ENCODE assay signal across 21 cellular contexts in the genomic region with DNA sequence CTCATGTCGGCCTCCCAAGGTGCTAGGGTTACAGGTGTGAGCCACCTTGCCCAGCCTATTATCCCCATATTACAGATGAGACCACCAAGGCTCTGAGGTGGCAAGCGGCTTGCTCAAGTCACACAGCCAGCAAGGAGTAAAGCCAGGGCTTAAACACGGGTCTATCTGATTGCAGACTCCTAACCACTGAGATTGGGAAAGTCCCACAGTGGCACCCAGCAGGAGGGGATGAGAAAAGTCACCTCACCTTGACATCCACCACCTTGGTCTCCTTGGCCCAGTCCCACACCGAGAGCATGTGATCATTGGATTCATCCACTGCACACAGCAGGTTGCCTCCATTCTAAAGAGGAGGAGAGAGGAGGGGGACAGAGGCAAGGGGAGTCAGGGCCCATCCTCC. TPM values are rescaled to one million over a fixed set of nuclear protein-coding genes. Genes with fewer than 3 reads are reported as not detected.
DNase-seq lines count a peak whose midpoint lies in the region; ATAC-seq, FAIRE-seq and TF ChIP-seq lines count a peak whose summit lies in the region.
"Had no signal": no experiment of that assay in that cellular context is flagged by ENCODE, and none has a peak within 500 bp of the region (broad histone marks: within the 10 kb centered on the region; RNA-seq: fewer than 3 reads in every experiment).

No MANE protein-coding gene starts in this region.

- H3K9me3 Mint-ChIP-seq in activated naive CD4-positive, alpha-beta T cell treated with anti-CD3 and anti-CD28 coated beads, Interleukin-2, amount 50 U/mL, for 72 hours = no peaks in the 10 kb centered on the region
- no peaks in the 10 kb centered on the region for H3K9me3 Mint-ChIP-seq in activated naive CD4-positive, alpha-beta T cell treated with anti-CD3 and anti-CD28 coated beads, Interleukin-2, amount 10 ng/mL, durations not matched to agents 7 days and 5 days
- no peaks in the 10 kb centered on the region for H3K9me3 Mint-ChIP-seq in astrocyte (ENCODE audit: unreplicated experiment)
- no peaks in the 10 kb centered on the region for H3K9me3 Mint-ChIP-seq in stimulated activated effector memory CD8-positive, alpha-beta T cell treated with anti-CD3 and anti-CD28 coated beads, Interleukin-12 subunit alpha, Interleukin-12 subunit beta, amount 100 ng/mL, for 72 hours
- H3K9me3 Mint-ChIP-seq: activated T-cell treated with anti-CD3 and anti-CD28 coated beads, Interleukin-2, amount 50 U/mL, for 4 hours had no signal

- H3K9me2 ChIP-seq in Karpas-422 (replicated peaks; ENCODE audit: insufficient read depth, low read length) = no peaks in the 10 kb centered on the region

- H2AFZ ChIP-seq in astrocyte (ENCODE audit: low read depth, low read length) = no peak overlapping the region
- H2AFZ ChIP-seq in Karpas-422 (ENCODE audit: low read length) = no peak overlapping the region

- peaks cover 15% of the 10 kb centered on the region for H3K4me1 ChIP-seq in HUES64 (ENCODE audit: insufficient read depth, low read length)
- H3K4me1 ChIP-seq in astrocyte (ENCODE audit: insufficient read depth, low read length) = peaks cover 10% of the 10 kb centered on the region
- H3K4me1 ChIP-seq in Karpas-422 (ENCODE audit: low read length) = peaks cover 6% of the 10 kb centered on the region; the same call in 1 of the 2 replicates

- H3K4me1 Mint-ChIP-seq in activated naive CD4-positive, alpha-beta T cell treated with anti-CD3 and anti-CD28 coated beads, Interleukin-2, amount 10 ng/mL, durations not matched to agents 7 days and 5 days = peaks cover 9% of the 10 kb centered on the region
- peaks cover 5% of the 10 kb centered on the region for H3K4me1 Mint-ChIP-seq in astrocyte (ENCODE audit: low read depth, unreplicated experiment)
- peaks cover 18% of the 10 kb centered on the region for H3K4me1 Mint-ChIP-seq in stimulated activated effector memory CD8-positive, alpha-beta T cell treated with anti-CD3 and anti-CD28 coated beads, Interleukin-12 subunit alpha, Interleukin-12 subunit beta, amount 100 ng/mL, for 72 hours

- CTCF ChIA-PET in activated naive CD4-positive, alpha-beta T cell treated with anti-CD3 and anti-CD28 coated beads, Interleukin-2, amount 10 ng/mL, durations not matched to agents 7 days and 5 days (lab: Charles Lee) = interaction anchor here (0.8 kb wide), 1 partner anchor 14 kb away, joined by 3 read pairs; no protein-coding TSS in a partner anchor

- peak in 1 of 2 donors; percentile 56 for ATAC-seq in activated naive CD4-positive, alpha-beta T cell treated with anti-CD3 and anti-CD28 coated beads, Interleukin-2, amount 50 U/mL, for 72 hours
- no peak for ATAC-seq in stimulated activated effector memory CD8-positive, alpha-beta T cell treated with anti-CD3 and anti-CD28 coated beads, Interleukin-12 subunit alpha, Interleukin-12 subunit beta, amount 100 ng/mL, for 72 hours
- ATAC-seq in HG03571 (IDR thresholded peaks at IDR 0.05; ENCODE audit: unreplicated experiment) = no peak
- ATAC-seq: left lobe of liver, right cardiac atrium had no signal

- 78% methylated on average over 3 of the region's 4 CpGs for WGBS in HUES64

- no peak for TF ChIP-seq CTCF in astrocyte (IDR thresholded peaks at IDR 0.05; ENCODE audit: insufficient read depth, low read depth, low read length)

- H3K79me2 ChIP-seq in astrocyte (ENCODE audit: insufficient read depth, low read length) (no peaks in the 10 kb centered on the region), Karpas-422 (ENCODE audit: low read length) (no peaks in the 10 kb centered on the region)

- FAIRE-seq in astrocyte (lab: Jason Lieb, UNC) = no peak
- FAIRE-seq: GM19239 had no signal

- H3K4me2 ChIP-seq in astrocyte (ENCODE audit: low read length) (no peak overlapping the region), Karpas-422 (ENCODE audit: low read depth, low read length, poor library complexity, severe bottlenecking) (no peak overlapping the region)

- peak overlapping the region; percentile 49 for H3K27ac ChIP-seq in HUES64 (ENCODE audit: low read depth, low read length)
- H3K27ac ChIP-seq in astrocyte (ENCODE audit: low read depth, low read length) = peak overlapping the region; percentile 90
- H3K27ac ChIP-seq in Karpas-422 (ENCODE audit: low read length) = no peak overlapping the region
- H3K27ac ChIP-seq: transverse colon had no signal

- no peak overlapping the region for H3K4me3 ChIP-seq in HUES64 (ENCODE audit: low read length)
- H3K4me3 ChIP-seq in astrocyte (ENCODE audit: insufficient read depth, low read depth, low read length) = no peak overlapping the region
- no peak overlapping the region for H3K4me3 ChIP-seq in Karpas-422 (ENCODE audit: low read length)
- H3K4me3 ChIP-seq: transverse colon had no signal

- H4K20me1 ChIP-seq in astrocyte (ENCODE audit: insufficient read depth, low read length) (no peaks in the 10 kb centered on the region), Karpas-422 (ENCODE audit: insufficient read depth, low read depth, low read length) (no peaks in the 10 kb centered on the region)

- peak overlapping the region; percentile 84 to 87 for H3K27ac Mint-ChIP-seq in activated naive CD4-positive, alpha-beta T cell treated with anti-CD3 and anti-CD28 coated beads, Interleukin-2, amount 50 U/mL, for 72 hours
- no peak overlapping the region for H3K27ac Mint-ChIP-seq in activated naive CD4-positive, alpha-beta T cell treated with anti-CD3 and anti-CD28 coated beads, Interleukin-2, amount 10 ng/mL, durations not matched to agents 7 days and 5 days
- H3K27ac Mint-ChIP-seq in astrocyte (ENCODE audit: unreplicated experiment) = no peak overlapping the region
- peak overlapping the region; percentile 34 for H3K27ac Mint-ChIP-seq in stimulated activated effector memory CD8-positive, alpha-beta T cell treated with anti-CD3 and anti-CD28 coated beads, Interleukin-12 subunit alpha, Interleukin-12 subunit beta, amount 100 ng/mL, for 72 hours

- H3K27me3 ChIP-seq in HUES64 (ENCODE audit: insufficient read depth, low read length) (no peaks in the 10 kb centered on the region), astrocyte (ENCODE audit: insufficient read depth, low read length) (no peaks in the 10 kb centered on the region), Karpas-422 (ENCODE audit: low read length) (no peaks in the 10 kb centered on the region)
- H3K27me3 ChIP-seq: transverse colon had no signal

- H3K9ac ChIP-seq in HUES64 (ENCODE audit: low read depth, low read length) = no peak overlapping the region
- no peak overlapping the region for H3K9ac ChIP-seq in astrocyte (ENCODE audit: low read length)
- no peak overlapping the region for H3K9ac ChIP-seq in Karpas-422 (ENCODE audit: low read length)

- H3K4me3 Mint-ChIP-seq in activated naive CD4-positive, alpha-beta T cell treated with anti-CD3 and anti-CD28 coated beads, Interleukin-2, amount 10 ng/mL, durations not matched to agents 7 days and 5 days = no peak overlapping the region
- no peak overlapping the region for H3K4me3 Mint-ChIP-seq in astrocyte (ENCODE audit: unreplicated experiment)
- H3K4me3 Mint-ChIP-seq in stimulated activated effector memory CD8-positive, alpha-beta T cell treated with anti-CD3 and anti-CD28 coated beads, Interleukin-12 subunit alpha, Interleukin-12 subunit beta, amount 100 ng/mL, for 72 hours = no peak overlapping the region
- H3K4me3 Mint-ChIP-seq: activated T-cell treated with anti-CD3 and anti-CD28 coated beads, Interleukin-2, amount 50 U/mL, for 4 hours had no signal

- H3K27me3 Mint-ChIP-seq in activated naive CD4-positive, alpha-beta T cell treated with anti-CD3 and anti-CD28 coated beads, Interleukin-2, amount 10 ng/mL, durations not matched to agents 7 days and 5 days = no peaks in the 10 kb centered on the region
- no peaks in the 10 kb centered on the region for H3K27me3 Mint-ChIP-seq in astrocyte (ENCODE audit: low read depth, unreplicated experiment)

- H3K36me3 ChIP-seq in HUES64 (ENCODE audit: insufficient read depth, low read length) (peaks cover 12% of the 10 kb centered on the region; the same call in 1 of the 2 replicates), astrocyte (ENCODE audit: insufficient read depth, low read length) (no peaks in the 10 kb centered on the region), Karpas-422 (ENCODE audit: insufficient read depth, low read length) (peaks cover 5% of the 10 kb centered on the region; the same call in 1 of the 2 replicates)

- peaks cover 11 to 22% of the 10 kb centered on the region in 2 donors for H3K36me3 Mint-ChIP-seq in activated naive CD4-positive, alpha-beta T cell treated with anti-CD3 and anti-CD28 coated beads, Interleukin-2, amount 50 U/mL, for 72 hours
- H3K36me3 Mint-ChIP-seq in activated naive CD4-positive, alpha-beta T cell treated with anti-CD3 and anti-CD28 coated beads, Interleukin-2, amount 10 ng/mL, durations not matched to agents 7 days and 5 days = peaks cover 27% of the 10 kb centered on the region
- peaks cover 5% of the 10 kb centered on the region for H3K36me3 Mint-ChIP-seq in astrocyte (ENCODE audit: low read depth, unreplicated experiment)
- H3K36me3 Mint-ChIP-seq in stimulated activated effector memory CD8-positive, alpha-beta T cell treated with anti-CD3 and anti-CD28 coated beads, Interleukin-12 subunit alpha, Interleukin-12 subunit beta, amount 100 ng/mL, for 72 hours = peaks cover 97% of the 10 kb centered on the region

- DNase-seq in activated naive CD4-positive, alpha-beta T cell treated with anti-CD3 and anti-CD28 coated beads, Interleukin-2, amount 50 U/mL, for 72 hours (ENCODE audit: low spot score in 2 of 2) = no peak
- DNase-seq in activated naive CD4-positive, alpha-beta T cell treated with anti-CD3 and anti-CD28 coated beads, Interleukin-2, amount 10 ng/mL, durations not matched to agents 7 days and 5 days = no peak
- DNase-seq in astrocyte (ENCODE audit: low read depth) = no peak
- no peak for DNase-seq in stimulated activated effector memory CD8-positive, alpha-beta T cell treated with anti-CD3 and anti-CD28 coated beads, Interleukin-12 subunit alpha, Interleukin-12 subunit beta, amount 100 ng/mL, for 72 hours (ENCODE audit: low spot score in 2 of 2)
- DNase-seq in GM03348 (ENCODE audit: low spot score) = no peak
- no peak for DNase-seq in Karpas-422
- DNase-seq: activated CD4-positive, alpha-beta T cell treated with anti-CD3 and anti-CD28 coated beads for 4 hours; activated T-cell treated with anti-CD3 and anti-CD28 coated beads, Interleukin-2, amount 50 U/mL, for 4 hours; DND-41; NCI-H1105 treated with DMSO at 0.1 percent for 48 hours; NCI-H2171 treated with DMSO at 0.1 percent for 48 hours; NCI-H748 treated with DMSO at 0.1 percent for 48 hours; nucleus accumbens; right cardiac atrium; stimulated activated CD4-positive, alpha-beta T cell treated with anti-CD3 and anti-CD28 coated beads, Interleukin-15, amount 100 ng/mL, for 24 hours; stimulated activated naive CD4-positive, alpha-beta T cell; transverse colon had no signal

- H3K9me3 ChIP-seq in HUES64 (ENCODE audit: insufficient read depth, low read depth, low read length) (no peaks in the 10 kb centered on the region), astrocyte (ENCODE audit: insufficient read depth, low read depth, low read length) (no peaks in the 10 kb centered on the region), Karpas-422 (ENCODE audit: low read length) (no peaks in the 10 kb centered on the region)
- H3K9me3 ChIP-seq: transverse colon had no signal

RNA-seq across cellular contexts. Expression of a gene that starts 9.5 kb away (rescaled TPM):
- 100 to 1,000 TPM; 142 to 161 TPM for total RNA-seq in activated naive CD4-positive, alpha-beta T cell treated with anti-CD3 and anti-CD28 coated beads, Interleukin-2, amount 50 U/mL, for 72 hours
- 9.3 TPM for polyA plus RNA-seq in HUES64 (2013, experiment 1 of 2)
- 15.7 TPM for polyA plus RNA-seq in HUES64 (2013, experiment 2 of 2)
- 24.6 and 27.8 TPM in 2 replicates for total RNA-seq in astrocyte
- 40.3 and 86.4 TPM in 2 replicates for total RNA-seq in Karpas-422 (2014; rRNA removed; shearing (Covaris generic); ENCODE audit: low replicate concordance)

RNA-seq across cellular contexts. Expression of a gene that starts 27.7 kb away (rescaled TPM):
- under 1 TPM in 1 of 2 donors, not detected in 1; 0.09 TPM for total RNA-seq in activated naive CD4-positive, alpha-beta T cell treated with anti-CD3 and anti-CD28 coated beads, Interleukin-2, amount 50 U/mL, for 72 hours
- 0.35 TPM for polyA plus RNA-seq in HUES64 (2013, experiment 1 of 2)
- polyA plus RNA-seq in HUES64 (2013, experiment 2 of 2) = 0.25 TPM
- total RNA-seq in astrocyte = 0.14 and 0.30 TPM in 2 replicates
- total RNA-seq in Karpas-422 (2014; rRNA removed; shearing (Covaris generic); ENCODE audit: low replicate concordance) = 0.26 and 0.83 TPM in 2 replicates

RNA-seq across cellular contexts. Expression of a gene that starts 38.3 kb away (rescaled TPM):
- 10 to 100 TPM in 1 of 2 donors, 1 to 10 TPM in 1; 7.0 to 15.7 TPM for total RNA-seq in activated naive CD4-positive, alpha-beta T cell treated with anti-CD3 and anti-CD28 coated beads, Interleukin-2, amount 50 U/mL, for 72 hours
- polyA plus RNA-seq in HUES64 (2013, experiment 1 of 2) = 0.15 TPM
- polyA plus RNA-seq in HUES64 (2013, experiment 2 of 2) = 0.32 TPM
- 4.4 and 4.6 TPM in 2 replicates for total RNA-seq in astrocyte
- 3.9 and 6.1 TPM in 2 replicates for total RNA-seq in Karpas-422 (2014; rRNA removed; shearing (Covaris generic); ENCODE audit: low replicate concordance)

RNA-seq across cellular contexts. Expression of a gene that starts 45.1 kb away (rescaled TPM):
- total RNA-seq in activated naive CD4-positive, alpha-beta T cell treated with anti-CD3 and anti-CD28 coated beads, Interleukin-2, amount 50 U/mL, for 72 hours = 10 to 100 TPM; 16.6 to 16.7 TPM
- polyA plus RNA-seq in HUES64 (2013, experiment 1 of 2) = 7.7 TPM
- 9.9 TPM for polyA plus RNA-seq in HUES64 (2013, experiment 2 of 2)
- total RNA-seq in astrocyte = 12.4 and 12.8 TPM in 2 replicates
- total RNA-seq in Karpas-422 (2014; rRNA removed; shearing (Covaris generic); ENCODE audit: low replicate concordance) = 4.7 and 4.8 TPM in 2 replicates

Comparison
In these comparisons a context has a peak if more than half of its experiments do, and no peak if none do; other contexts are left out.
1. H3K27ac Mint-ChIP-seq: peak in activated naive CD4-positive, alpha-beta T cell treated with anti-CD3 and anti-CD28 coated beads, Interleukin-2, amount 50 U/mL, for 72 hours (2 of 2) and stimulated activated effector memory CD8-positive, alpha-beta T cell treated with anti-CD3 and anti-CD28 coated beads, Interleukin-12 subunit alpha, Interleukin-12 subunit beta, amount 100 ng/mL, for 72 hours (single experiment); none in activated naive CD4-positive, alpha-beta T cell treated with anti-CD3 and anti-CD28 coated beads, Interleukin-2, amount 10 ng/mL, durations not matched to agents 7 days and 5 days (single experiment) and astrocyte (single experiment).